In the genomic region with DNA sequence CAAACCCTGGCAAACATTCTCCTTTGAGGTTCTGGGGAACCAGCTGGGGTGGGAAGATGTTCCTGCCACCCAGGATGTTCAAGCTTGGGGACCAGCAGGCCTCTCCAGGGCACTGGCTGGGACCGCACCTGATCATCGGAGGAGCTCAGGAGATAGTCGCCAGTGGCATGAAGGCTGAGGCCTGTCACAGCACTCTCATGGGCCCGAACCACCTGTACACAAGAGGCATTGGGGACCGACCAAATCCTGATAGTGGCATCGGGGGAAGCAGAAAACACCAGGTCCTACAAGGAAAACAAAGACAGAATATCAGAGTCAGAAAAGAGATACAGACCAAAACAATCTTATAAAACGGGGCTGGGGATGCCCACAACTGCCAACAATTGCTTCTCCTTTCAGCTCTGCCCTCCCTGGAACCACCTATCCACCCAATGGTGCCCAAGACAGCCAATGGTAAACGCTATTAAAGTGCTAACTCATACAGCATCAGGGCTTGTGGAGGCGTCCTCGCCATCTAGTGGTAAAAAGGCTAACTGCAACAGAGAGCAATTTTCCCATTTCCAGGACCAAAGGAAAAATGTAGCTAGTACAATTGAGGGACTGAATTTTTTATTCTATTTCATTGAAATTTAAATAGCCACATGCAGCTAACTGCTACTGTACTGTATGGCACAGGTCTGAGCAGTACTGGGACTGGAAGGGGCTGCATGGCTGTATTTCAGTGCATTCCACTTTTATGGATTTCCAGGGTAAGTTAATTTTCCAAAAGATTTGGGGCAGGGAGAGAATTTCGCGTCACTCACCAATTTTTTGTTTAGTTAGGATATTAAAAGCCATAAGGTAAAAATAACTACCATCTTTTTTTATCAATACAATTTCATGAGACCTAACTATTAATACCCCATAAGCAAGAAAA, we compare ENCODE assay signal across 8 cellular contexts. TPM values are rescaled to one million over a fixed set of nuclear protein-coding genes. Genes with fewer than 3 reads are reported as not detected.
DNase-seq lines count a peak whose midpoint lies in the region; ATAC-seq, FAIRE-seq and TF ChIP-seq lines count a peak whose summit lies in the region.

No MANE protein-coding gene starts in this region.

- intact Hi-C loops in MCF 10A (cut with micrococcal nuclease): loop anchor here (1.0 kb wide), 2 partner anchors 68 to 124 kb away; no protein-coding TSS in a partner anchor
- intact Hi-C loops in kidney (cut with DNase I): loop anchor here (5.0 kb wide), 1 partner anchor 67 kb away; no protein-coding TSS in a partner anchor

- DNase-seq in NCI-H510A treated with DMSO at 0.1 percent for 48 hours (lab: John Stamatoyannopoulos, UW): peak; percentile 59
- DNase-seq in NCI-H510A (lab: John Stamatoyannopoulos, UW): no peak
- peak; percentile 49 for DNase-seq in H9
- DNase-seq in NT2/D1 (ENCODE audit: low read depth, low spot score): peak; percentile 40
- peak; percentile 64 for DNase-seq in MCF 10A (ENCODE audit: unreplicated experiment)
- DNase-seq in kidney: no peak
- DNase-seq in stromal cell of bone marrow (ENCODE audit: low read depth): peak; percentile 53

- H3K9me3 Mint-ChIP-seq in H9: no peaks in the 10 kb centered on the region
- H3K9me3 Mint-ChIP-seq in MCF 10A (ENCODE audit: unreplicated experiment): no peaks in the 10 kb centered on the region

- no peaks in the 10 kb centered on the region for H3K79me1 ChIP-seq in H9 (ENCODE audit: insufficient read depth, low read depth, low read length, poor library complexity, severe bottlenecking)

- H3K23me2 ChIP-seq in H9 (ENCODE audit: insufficient read length, low read depth, low read length, poor library complexity, severe bottlenecking): no peaks in the 10 kb centered on the region

- H3K27ac Mint-ChIP-seq in H9 (peak overlapping the region in 2 of 3 experiments; percentile 52 to 87; a peak in 4 of 7 replicates), MCF 10A (ENCODE audit: low read depth, unreplicated experiment) (no peak overlapping the region)

- no peak overlapping the region for H3K18ac ChIP-seq in H9 (ENCODE audit: insufficient read length, low read depth, low read length)

- H3K9me3 ChIP-seq in H9 (ENCODE audit: control insufficient read depth, low read depth, low read length) (no peaks in the 10 kb centered on the region), NT2/D1 (ENCODE audit: insufficient read depth, low read length) (no peaks in the 10 kb centered on the region), kidney (ENCODE audit: control insufficient read depth in 1 of 2, low read length in 2 of 2) (no peaks in the 10 kb centered on the region)

- no peak overlapping the region for H4K8ac ChIP-seq in H9 (replicated peaks; ENCODE audit: insufficient read length, low read depth, low read length)

- H3K27me3 ChIP-seq in H9 (ENCODE audit: insufficient read depth, low read length) (no peaks in the 10 kb centered on the region), NT2/D1 (ENCODE audit: insufficient read depth, insufficient read length) (no peaks in the 10 kb centered on the region)

- H2AK5ac ChIP-seq in H9 (ENCODE audit: insufficient read length, low read length): no peak overlapping the region

- H3K56ac ChIP-seq in H9 (ENCODE audit: insufficient read length, low read depth, low read length): no peak overlapping the region

- no peak overlapping the region for H3K14ac ChIP-seq in H9 (ENCODE audit: insufficient read depth, low read length)

- no peak overlapping the region for H3K4me2 ChIP-seq in H9 (ENCODE audit: insufficient read depth, insufficient read length, low read length)

- H3K27ac ChIP-seq in H9 (ENCODE audit: insufficient read length, low read depth, low read length) (no peak overlapping the region), kidney (ENCODE audit: low read depth in 2 of 2, low read length in 2 of 2) (no peak overlapping the region)

- H3K4me1 Mint-ChIP-seq in H9: peaks cover 0 to 4% of the 10 kb centered on the region in 2 experiments; a peak in 2 of 4 replicates
- peaks cover 5% of the 10 kb centered on the region for H3K4me1 Mint-ChIP-seq in MCF 10A (ENCODE audit: insufficient read depth, unreplicated experiment)

- H3K27me3 Mint-ChIP-seq in H9 (ENCODE audit: low read depth) (no peaks in the 10 kb centered on the region), MCF 10A (ENCODE audit: insufficient read depth, unreplicated experiment) (no peaks in the 10 kb centered on the region)

- no peak overlapping the region for H2BK15ac ChIP-seq in H9 (ENCODE audit: low read depth, low read length)

- H3K4me3 Mint-ChIP-seq in H9: no peak overlapping the region; a peak in 1 of 5 replicates
- no peak overlapping the region for H3K4me3 Mint-ChIP-seq in MCF 10A (ENCODE audit: unreplicated experiment)

- FAIRE-seq in kidney (lab: Jason Lieb, UNC): no peak

- no CpG with 5 or more reads among the region's 12 CpGs for WGBS in H9 (ENCODE audit: extremely low coverage, insufficient read length, low lambda C conversion rate)

- H3K4me1 ChIP-seq in H9 (ENCODE audit: insufficient read depth, low read length): no peaks in the 10 kb centered on the region
- no peaks in the 10 kb centered on the region for H3K4me1 ChIP-seq in NT2/D1 (ENCODE audit: insufficient read depth, insufficient read length)
- no peaks in the 10 kb centered on the region for H3K4me1 ChIP-seq in kidney (ENCODE audit: control insufficient read depth in 1 of 2, insufficient read depth in 1 of 2, low read depth in 1 of 2, low read length in 2 of 2)

- H4K91ac ChIP-seq in H9 (ENCODE audit: insufficient read length, low read depth, low read length): no peak overlapping the region

- H2BK20ac ChIP-seq in H9 (ENCODE audit: low read depth, low read length, poor library complexity, severe bottlenecking): no peak overlapping the region

- no peak overlapping the region for H2BK120ac ChIP-seq in H9 (ENCODE audit: low read depth, low read length, poor library complexity, severe bottlenecking)

- no peak overlapping the region for H3T11ph ChIP-seq in H9 (ENCODE audit: low read length)

- H3K23ac ChIP-seq in H9 (ENCODE audit: insufficient read length, low read depth, low read length): no peak overlapping the region

- H3K4ac ChIP-seq in H9 (ENCODE audit: low read depth, low read length): no peak overlapping the region

- H4K20me1 ChIP-seq in H9 (ENCODE audit: control insufficient read depth, insufficient read depth, insufficient read length): peaks cover 2% of the 10 kb centered on the region

- ATAC-seq in HG03571 (IDR thresholded peaks at IDR 0.05; ENCODE audit: unreplicated experiment): no peak

- no peak overlapping the region for H3K9ac ChIP-seq in H9 (ENCODE audit: extremely low read depth, insufficient read length, low read length)
- no peak overlapping the region for H3K9ac ChIP-seq in NT2/D1 (ENCODE audit: insufficient read length, low read depth)
- no peak overlapping the region for H3K9ac ChIP-seq in kidney (ENCODE audit: low read length in 2 of 2)

- peak overlapping the region; percentile 21 for H2BK12ac ChIP-seq in H9 (ENCODE audit: insufficient read length, low read depth, low read length)

- H3K4me3 ChIP-seq in NT2/D1 (ENCODE audit: insufficient read length, low read depth): no peak overlapping the region
- H3K4me3 ChIP-seq in kidney (ENCODE audit: low read length in 2 of 2): no peak overlapping the region

- peaks cover 5% of the 10 kb centered on the region; the same call in 1 of the 2 replicates for H3K79me2 ChIP-seq in H9 (ENCODE audit: insufficient read depth, low read length)

- H4K5ac ChIP-seq in H9 (ENCODE audit: insufficient read length, low read depth, low read length): no peak overlapping the region

- no TSS peak for BruUV-seq in MCF 10A (replicated peaks; lab: Mats Ljungman, UMichigan)

- H3K36me3 ChIP-seq in NT2/D1 (ENCODE audit: insufficient read depth, insufficient read length, low read length) (peaks cover 98% of the 10 kb centered on the region), kidney (ENCODE audit: control insufficient read depth in 1 of 2, insufficient read depth in 2 of 2, low read length in 2 of 2) (peaks cover 59 to 71% of the 10 kb centered on the region in 2 donors)

- H2AFZ ChIP-seq in H9 (ENCODE audit: low read length): no peak overlapping the region

- CTCF ChIA-PET in MCF 10A (lab: Yijun Ruan, JAX): interaction anchor here (0.6 to 10.1 kb wide), 43 partner anchors 8 to 1987 kb away, joined by 3 to 163 read pairs (median 5); a partner anchor contains a TSS

- peaks cover 49 to 91% (median 77%) of the 10 kb centered on the region in 3 experiments; a peak in 6 of 7 replicates for H3K36me3 Mint-ChIP-seq in H9 (ENCODE audit: insufficient read depth in 1 of 3, low read depth in 3 of 3)
- peaks cover 97% of the 10 kb centered on the region for H3K36me3 Mint-ChIP-seq in MCF 10A (ENCODE audit: insufficient read depth, unreplicated experiment)

- peak; percentile 92 for TF ChIP-seq CTCF in H9 (conservative IDR thresholded peaks at IDR 0.05)
- peak; percentile 92 for TF ChIP-seq CTCF in MCF 10A (IDR thresholded peaks at IDR 0.05; ENCODE audit: unreplicated experiment)
- peak; percentile 95 for TF ChIP-seq CTCF in kidney (IDR thresholded peaks at IDR 0.05; ENCODE audit: borderline replicate concordance, extremely low read depth, insufficient read depth)

- no peak overlapping the region for H2BK5ac ChIP-seq in H9 (ENCODE audit: insufficient read length, low read length)

- POLR2A ChIA-PET in MCF 10A (lab: Yijun Ruan, JAX): interaction anchor here (1.1 to 3.2 kb wide), 5 partner anchors 10 to 68 kb away, joined by 3 to 11 read pairs (median 6); a partner anchor contains a TSS

RNA-seq across cellular contexts. Expression of a gene that starts 7.1 kb away (rescaled TPM):
- total RNA-seq in H9 (2021) (130 and 132 TPM in 2 replicates), MCF 10A (2022) (99.0 and 115 TPM in 2 replicates), kidney (72.1 TPM)
- polyA plus RNA-seq in kidney (ENCODE audit: insufficient read depth, low read depth, low replicate concordance): 70.7 TPM

RNA-seq across cellular contexts. Expression of a gene that starts 14.7 kb away (rescaled TPM):
- total RNA-seq in H9 (2021) (36.4 and 38.0 TPM in 2 replicates), MCF 10A (2022) (39.5 and 45.8 TPM in 2 replicates), kidney (130 TPM)
- polyA plus RNA-seq in kidney (ENCODE audit: insufficient read depth, low read depth, low replicate concordance): 139 TPM

RNA-seq across cellular contexts. Expression of a gene that starts 25.0 kb away (rescaled TPM):
- 84.5 and 95.5 TPM in 2 replicates for total RNA-seq in H9 (2021)
- 20.5 and 22.5 TPM in 2 replicates for total RNA-seq in MCF 10A (2022)
- 19.1 TPM for total RNA-seq in kidney
- polyA plus RNA-seq in kidney (ENCODE audit: insufficient read depth, low read depth, low replicate concordance): 17.2 TPM

RNA-seq across cellular contexts. Expression of a gene that starts 31.9 kb away (rescaled TPM):
- total RNA-seq in H9 (2021) (not detected in 2 replicates), MCF 10A (2022) (not detected in 2 replicates), kidney (not detected)
- polyA plus RNA-seq in kidney (ENCODE audit: insufficient read depth, low read depth, low replicate concordance): not detected

RNA-seq across cellular contexts. Expression of a gene that starts 43.5 kb away (rescaled TPM):
- total RNA-seq in H9 (2021) (0.07 TPM in 1 of 2 replicates, not detected in the other), MCF 10A (2022) (not detected in 2 replicates), kidney (0.16 TPM)
- polyA plus RNA-seq in kidney (ENCODE audit: insufficient read depth, low read depth, low replicate concordance): not detected

Comparison
In these comparisons a context has a peak if more than half of its experiments do, and no peak if none do; other contexts are left out.
1. DNase-seq: peak in NCI-H510A treated with DMSO at 0.1 percent for 48 hours (single experiment), H9 (single experiment), NT2/D1 (single experiment), MCF 10A (single experiment) and stromal cell of bone marrow (single experiment); none in NCI-H510A (single experiment) and kidney (single experiment).
2. Peak in every context shown above with its lines, with median percentiles within 50 percentile points of each other: CTCF ChIP-seq.